ENCODE assay signal across 8 cellular contexts in the genomic region with DNA sequence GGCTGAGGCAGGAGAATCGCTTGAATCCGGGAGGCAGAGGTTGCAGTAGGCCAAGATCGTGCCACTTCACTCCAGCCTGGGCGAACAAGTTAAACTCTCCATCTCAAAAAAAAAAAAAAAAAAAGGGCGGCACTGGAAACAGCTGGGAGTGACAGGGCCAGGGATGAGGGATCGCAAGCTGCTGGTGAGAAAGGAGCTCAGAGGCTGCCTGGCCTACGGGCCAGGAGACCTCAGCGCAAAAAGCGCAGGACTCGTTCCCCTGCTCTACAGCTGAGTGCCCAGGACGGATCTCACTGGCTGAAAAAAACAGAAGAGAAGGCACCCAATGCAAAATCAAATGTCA. TPM values are rescaled to one million over a fixed set of nuclear protein-coding genes. Genes with fewer than 3 reads are reported as not detected.
DNase-seq lines count a peak whose midpoint lies in the region; ATAC-seq and TF ChIP-seq lines count a peak whose summit lies in the region.

No MANE protein-coding gene starts in this region.

- TSS peak; percentile 68 for BruUV-seq in HCT116 (replicated peaks; lab: Mats Ljungman, UMichigan)

- no peak for TF ChIP-seq RAD21 in HCT116 (IDR thresholded peaks at IDR 0.05; ENCODE audit: low read depth)

- H3K79me2 ChIP-seq in DND-41 (ENCODE audit: insufficient read depth, low read length) (peaks cover 93% of the 10 kb centered on the region), HCT116 (ENCODE audit: insufficient read depth, low read length) (peaks cover 95% of the 10 kb centered on the region), mesendoderm (ENCODE audit: control insufficient read depth, insufficient read depth, low read length) (peaks cover 59% of the 10 kb centered on the region)

- no peaks in the 10 kb centered on the region for H3K9me3 Mint-ChIP-seq in effector memory CD8-positive, alpha-beta T cell

- H3K56ac ChIP-seq in mesendoderm (ENCODE audit: low read length), result peak overlapping the region; percentile 99

- H4K8ac ChIP-seq in mesendoderm (ENCODE audit: low read depth, low read length), result peak overlapping the region; percentile 30

- WGBS in mesendoderm (ENCODE audit: extremely low coverage, insufficient coverage, low lambda C conversion rate), result no CpG with 5 or more reads among the region's 11 CpGs
- 7% methylated on average over 11 of the region's 11 CpGs for WGBS in urinary bladder

- DNase-seq in DND-41 (peak; percentile 47), HCT116 (ENCODE audit: low read depth, low spot score) (no peak), Peyer's patch (no peak), mesendoderm (peak; percentile 66), CD1c-positive myeloid dendritic cell (ENCODE audit: extremely low spot score) (no peak), NCI-H1092 treated with DMSO at 0.1 percent for 48 hours (lab: John Stamatoyannopoulos, UW) (no peak)
- DNase-seq in effector memory CD8-positive, alpha-beta T cell, result no peak

- peaks cover 38 to 41% of the 10 kb centered on the region in 2 donors for H3K4me1 Mint-ChIP-seq in effector memory CD8-positive, alpha-beta T cell (ENCODE audit: low read depth in 2 of 2)

- no peaks in the 10 kb centered on the region for H3K27me3 ChIP-seq in DND-41 (ENCODE audit: insufficient read depth, low read length, poor library complexity)
- no peaks in the 10 kb centered on the region for H3K27me3 ChIP-seq in HCT116 (ENCODE audit: insufficient read depth, low read length)
- H3K27me3 ChIP-seq in Peyer's patch, result no peaks in the 10 kb centered on the region
- no peaks in the 10 kb centered on the region for H3K27me3 ChIP-seq in mesendoderm (ENCODE audit: insufficient read depth, low read length, poor library complexity)

- intact Hi-C loops in HCT116 (cut with micrococcal nuclease), result no loop called here

- H3K27me3 Mint-ChIP-seq in effector memory CD8-positive, alpha-beta T cell, result no peaks in the 10 kb centered on the region

- POLR2A ChIA-PET in HCT116 (lab: Charles Lee), result interaction anchor here (1.2 to 1.6 kb wide), 3 partner anchors 10 to 84 kb away, joined by 3 to 7 read pairs (median 6); no protein-coding TSS in a partner anchor

- peak overlapping the region; percentile 92 for H2AFZ ChIP-seq in DND-41 (ENCODE audit: low read depth, low read length)
- H2AFZ ChIP-seq in HCT116 (ENCODE audit: low read depth, low read length, poor library complexity, severe bottlenecking), result no peak overlapping the region

- H3K9ac ChIP-seq in DND-41 (ENCODE audit: low read depth, low read length) (peak overlapping the region; percentile 82), HCT116 (ENCODE audit: low read length) (peak overlapping the region; percentile 97), mesendoderm (ENCODE audit: low read length) (peak overlapping the region; percentile 90)

- H3K4me1 ChIP-seq in DND-41 (ENCODE audit: insufficient read depth, low read length) (peaks cover 60% of the 10 kb centered on the region), HCT116 (ENCODE audit: control insufficient read depth in 1 of 2, insufficient read depth in 2 of 2, low read length in 2 of 2) (peaks cover 22 to 37% of the 10 kb centered on the region in 2 experiments), Peyer's patch (peaks cover 0 to 44% (median 11%) of the 10 kb centered on the region in 4 donors), mesendoderm (ENCODE audit: control insufficient read depth, low read depth, low read length) (peaks cover 17% of the 10 kb centered on the region), urinary bladder (ENCODE audit: insufficient read depth) (no peaks in the 10 kb centered on the region)

- H3K9me2 ChIP-seq in HCT116 (ENCODE audit: insufficient read depth), result no peaks in the 10 kb centered on the region

- H3K23ac ChIP-seq in mesendoderm (ENCODE audit: low read length), result no peak overlapping the region

- RAD21 ChIA-PET in HCT116 (lab: Charles Lee; ENCODE audit: low non-redundant PET in 1 of 2, low total read pairs in 2 of 2, uncharacterized antibody in 2 of 2, unreplicated experiment in 2 of 2), result no interaction called here

- H2BK15ac ChIP-seq in mesendoderm (replicated peaks; ENCODE audit: low read depth), result no peak overlapping the region

- H3K18ac ChIP-seq in mesendoderm (ENCODE audit: low read length), result peak overlapping the region; percentile 91

- H3K9me3 ChIP-seq in DND-41 (ENCODE audit: insufficient read depth, low read length, severe bottlenecking) (no peaks in the 10 kb centered on the region), HCT116 (ENCODE audit: control insufficient read depth in 1 of 2, insufficient read depth in 1 of 2, low read depth in 1 of 2, low read length in 2 of 2) (no peaks in the 10 kb centered on the region), Peyer's patch (no peaks in the 10 kb centered on the region)

- H3K4me3 Mint-ChIP-seq in effector memory CD8-positive, alpha-beta T cell, result peak overlapping the region; percentile 89 to 98

- no peak overlapping the region for H4K5ac ChIP-seq in mesendoderm (ENCODE audit: low read length)

- TF ChIP-seq CTCF in DND-41 (IDR thresholded peaks at IDR 0.05; ENCODE audit: borderline replicate concordance, extremely low read depth, low read length, poor library complexity, severe bottlenecking) (no peak), HCT116 (IDR thresholded peaks at IDR 0.05 in 2 of 3, conservative IDR thresholded peaks at IDR 0.05 in 1 of 3; ENCODE audit: borderline replicate concordance in 1 of 3, insufficient read depth in 1 of 3, low read depth in 2 of 3, low read length in 2 of 3) (no peak), Peyer's patch (IDR thresholded peaks at IDR 0.05) (no peak)

- H2BK5ac ChIP-seq in mesendoderm (ENCODE audit: low read length), result peak overlapping the region; percentile 89

- peak overlapping the region; percentile 91 to 92 for H3K27ac Mint-ChIP-seq in effector memory CD8-positive, alpha-beta T cell

- ATAC-seq in DND-41 (ENCODE audit: insufficient read depth, low read depth) (peak; percentile 25), HCT116 (peak; percentile 26)
- peak; percentile 33 for ATAC-seq in effector memory CD8-positive, alpha-beta T cell (replicated peaks)

- CTCF ChIA-PET in HCT116 (lab: Charles Lee), result interaction anchor here (1.2 kb wide), 1 partner anchor 68 kb away, joined by 3 read pairs; no protein-coding TSS in a partner anchor

- H3K4me2 ChIP-seq in DND-41 (ENCODE audit: insufficient read depth, low read length) (peak overlapping the region; percentile 76), HCT116 (ENCODE audit: low read length) (peak overlapping the region; percentile 89), mesendoderm (ENCODE audit: low read length) (peak overlapping the region; percentile 35)

- peaks cover 22% of the 10 kb centered on the region for H3K36me3 Mint-ChIP-seq in effector memory CD8-positive, alpha-beta T cell (ENCODE audit: insufficient read depth)

- H2AK5ac ChIP-seq in mesendoderm (ENCODE audit: low read length), result peak overlapping the region; percentile 8

- TF ChIP-seq POLR2A in HCT116 (IDR thresholded peaks at IDR 0.05; ENCODE audit: borderline replicate concordance, extremely low read depth, insufficient read depth, insufficient read length) (no peak), Peyer's patch (IDR thresholded peaks at IDR 0.05) (no peak)

- H3K4me3 ChIP-seq in DND-41 (ENCODE audit: low read depth in 1 of 2, low read length in 2 of 2), result peak overlapping the region; percentile 54 to 87; a peak in 3 of 4 replicates
- H3K4me3 ChIP-seq in HCT116 (replicated peaks in 1 of 2; ENCODE audit: low read depth in 1 of 2, low read length in 2 of 2), result peak overlapping the region; percentile 65 to 88
- peak overlapping the region; percentile 94 to 100 (median 96) for H3K4me3 ChIP-seq in Peyer's patch
- peak overlapping the region; percentile 45 for H3K4me3 ChIP-seq in mesendoderm (ENCODE audit: low read length)
- peak overlapping the region; percentile 99 for H3K4me3 ChIP-seq in urinary bladder (ENCODE audit: low read depth, low read length)

- H3K36me3 ChIP-seq in DND-41 (ENCODE audit: insufficient read depth, low read length), result peaks cover 29% of the 10 kb centered on the region
- H3K36me3 ChIP-seq in HCT116 (ENCODE audit: control insufficient read depth in 1 of 2, insufficient read depth in 2 of 2, low read length in 2 of 2), result peaks cover 9 to 14% of the 10 kb centered on the region in 2 experiments; a peak in 3 of 4 replicates
- H3K36me3 ChIP-seq in Peyer's patch, result peaks cover 0 to 13% (median 0%) of the 10 kb centered on the region in 3 donors
- H3K36me3 ChIP-seq in mesendoderm (ENCODE audit: control insufficient read depth, insufficient read depth, low read length), result no peaks in the 10 kb centered on the region
- H3K36me3 ChIP-seq in urinary bladder (ENCODE audit: insufficient read depth), result no peaks in the 10 kb centered on the region

- no peak overlapping the region for H2BK120ac ChIP-seq in mesendoderm (ENCODE audit: low read depth, low read length)

- H3K79me1 ChIP-seq in mesendoderm (ENCODE audit: low read length), result peaks cover 5% of the 10 kb centered on the region

- H3K27ac ChIP-seq in DND-41 (ENCODE audit: low read length) (peak overlapping the region; percentile 90), HCT116 (ENCODE audit: low read depth, low read length) (peak overlapping the region; percentile 85), Peyer's patch (peak overlapping the region; percentile 84 to 91 (median 88)), mesendoderm (ENCODE audit: low read depth, low read length) (peak overlapping the region; percentile 93), urinary bladder (ENCODE audit: low read depth) (peak overlapping the region; percentile 77)

- H3K4ac ChIP-seq in mesendoderm (ENCODE audit: low read depth, low read length), result peak overlapping the region; percentile 98

- H4K20me1 ChIP-seq in DND-41 (ENCODE audit: insufficient read depth, low read length) (peaks cover 40% of the 10 kb centered on the region), HCT116 (ENCODE audit: insufficient read depth) (peaks cover 10% of the 10 kb centered on the region; the same call in 1 of the 2 replicates)

TF ChIP-seq in HCT116, 20 proteins besides CTCF, POLR2A, EP300 and RAD21 (continues in another document):
- TF ChIP-seq ELF1 (IDR thresholded peaks at IDR 0.05; ENCODE audit: borderline replicate concordance, low read depth) (no peak), CEBPB (IDR thresholded peaks at IDR 0.05; ENCODE audit: low read depth) (no peak), YY1 (IDR thresholded peaks at IDR 0.05; ENCODE audit: extremely low read depth, insufficient replicate concordance, low read depth, low read length) (no peak), ZFX (IDR thresholded peaks at IDR 0.05) (no peak)

RNA-seq across cellular contexts. Expression of a gene that starts 0.7 kb away (rescaled TPM):
- 102 TPM for total RNA-seq in HCT116 (2021; ENCODE audit: unreplicated experiment)
- polyA plus RNA-seq in HCT116 (2012), result 37.8 and 43.6 TPM in 2 replicates
- 10 to 100 TPM; 67.8 to 96.8 (median 75.8) TPM for total RNA-seq in Peyer's patch
- 68.7 TPM for polyA plus RNA-seq in mesendoderm (2013, experiment 1 of 2)
- polyA plus RNA-seq in mesendoderm (2013, experiment 2 of 2), result 68.1 TPM
- 44.3 TPM for total RNA-seq in urinary bladder
- polyA plus RNA-seq in urinary bladder, result 17.6 TPM

Comparison
In these comparisons a context has a peak if more than half of its experiments do, and no peak if none do; other contexts are left out.
1. DNase-seq: peak in DND-41 (single experiment) and mesendoderm (single experiment); none in HCT116 (single experiment), Peyer's patch (0 of 3), effector memory CD8-positive, alpha-beta T cell (0 of 3), CD1c-positive myeloid dendritic cell (single experiment) and NCI-H1092 treated with DMSO at 0.1 percent for 48 hours (single experiment).
2. H3K4me2 ChIP-seq: peak in every context shown above with its lines; median percentile 89 in HCT116; 76 in DND-41; 35 in mesendoderm.
3. H3K4me3 ChIP-seq: peak in every context shown above with its lines; median percentile 99 in urinary bladder; 96 in Peyer's patch; 76 in HCT116; 70 in DND-41; 45 in mesendoderm.
4. Peak in every context shown above with its lines, with median percentiles within 50 percentile points of each other: ATAC-seq, H3K27ac ChIP-seq and H3K9ac ChIP-seq.